In the genomic region with DNA sequence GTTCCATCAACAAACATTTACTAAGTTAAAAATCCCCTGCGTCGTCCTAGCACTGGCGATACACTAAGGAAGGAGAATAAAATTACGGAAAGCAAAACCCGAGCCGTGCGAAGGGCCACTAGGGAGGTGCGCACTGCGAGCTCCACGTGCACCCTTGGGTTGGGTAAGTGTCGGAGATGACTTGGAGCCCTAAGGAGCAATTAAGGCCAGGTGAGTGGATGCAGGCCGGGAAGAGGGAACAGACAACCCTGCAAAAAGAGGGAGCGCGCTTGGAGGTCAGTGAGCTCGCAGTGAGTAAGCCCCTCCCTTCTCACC, we compare ENCODE assay signal across 8 cellular contexts. TPM values are rescaled to one million over a fixed set of nuclear protein-coding genes. Genes with fewer than 3 reads are reported as not detected.
DNase-seq lines count a peak whose midpoint lies in the region; ATAC-seq and TF ChIP-seq lines count a peak whose summit lies in the region.

No MANE protein-coding gene starts in this region.

- peaks cover 29% of the 10 kb centered on the region for H3K4me1 Mint-ChIP-seq in activated CD8-positive, alpha-beta memory T cell treated with anti-CD3 and anti-CD28 coated beads, Interleukin-2, amount 10 ng/mL, durations not matched to agents 7 days and 5 days
- peaks cover 18% of the 10 kb centered on the region for H3K4me1 Mint-ChIP-seq in neural progenitor cell

- H3K4me2 ChIP-seq in KMS-11 (peak overlapping the region; percentile 82), neural progenitor cell (peak overlapping the region; percentile 86)

- H3K9me3 Mint-ChIP-seq in activated CD8-positive, alpha-beta memory T cell treated with anti-CD3 and anti-CD28 coated beads, Interleukin-2, amount 10 ng/mL, durations not matched to agents 7 days and 5 days (ENCODE audit: low read depth) = no peaks in the 10 kb centered on the region
- H3K9me3 Mint-ChIP-seq in neural progenitor cell = no peaks in the 10 kb centered on the region

- peaks cover 22% of the 10 kb centered on the region for H3K36me3 Mint-ChIP-seq in activated CD8-positive, alpha-beta memory T cell treated with anti-CD3 and anti-CD28 coated beads, Interleukin-2, amount 10 ng/mL, durations not matched to agents 7 days and 5 days
- H3K36me3 Mint-ChIP-seq in neural progenitor cell = peaks cover 6% of the 10 kb centered on the region

- ATAC-seq in activated CD8-positive, alpha-beta memory T cell treated with anti-CD3 and anti-CD28 coated beads, Interleukin-2, amount 10 ng/mL, durations not matched to agents 7 days and 5 days = peak; percentile 9

- peak overlapping the region; percentile 92 for H3K4me3 Mint-ChIP-seq in activated CD8-positive, alpha-beta memory T cell treated with anti-CD3 and anti-CD28 coated beads, Interleukin-2, amount 10 ng/mL, durations not matched to agents 7 days and 5 days
- H3K4me3 Mint-ChIP-seq in neural progenitor cell = peak overlapping the region; percentile 95

- H3K9ac ChIP-seq in KMS-11 (peak overlapping the region; percentile 99), neural progenitor cell (peak overlapping the region; percentile 68)

- H3K4me1 ChIP-seq in KMS-11 (ENCODE audit: low read depth, poor library complexity, severe bottlenecking) (peaks cover 12% of the 10 kb centered on the region), ectodermal cell (ENCODE audit: control insufficient read depth, insufficient read depth, low read length) (peaks cover 3% of the 10 kb centered on the region), neural progenitor cell (peaks cover 10% of the 10 kb centered on the region)

- H4K20me1 ChIP-seq in KMS-11 (ENCODE audit: insufficient read depth) = no peaks in the 10 kb centered on the region; the same call in 1 of the 2 replicates
- H4K20me1 ChIP-seq in neural progenitor cell (ENCODE audit: low read depth) = no peaks in the 10 kb centered on the region

- CTCF ChIA-PET in activated CD8-positive, alpha-beta memory T cell treated with anti-CD3 and anti-CD28 coated beads, Interleukin-2, amount 10 ng/mL, durations not matched to agents 7 days and 5 days (lab: Charles Lee) = interaction anchor here (0.8 to 1.3 kb wide), 2 partner anchors 12 to 285 kb away, joined by 3 to 6 read pairs; no protein-coding TSS in a partner anchor

- peak overlapping the region; percentile 75 for H2AFZ ChIP-seq in KMS-11 (ENCODE audit: low read depth)
- peak overlapping the region; percentile 80 for H2AFZ ChIP-seq in neural progenitor cell (replicated peaks)

- H3K36me3 ChIP-seq in KMS-11 (ENCODE audit: insufficient read depth) (peaks cover 12% of the 10 kb centered on the region; the same call in 1 of the 2 replicates), ectodermal cell (ENCODE audit: control insufficient read depth, insufficient read depth, low read length) (peaks cover 6% of the 10 kb centered on the region), neural progenitor cell (no peaks in the 10 kb centered on the region)

- H3K27me3 ChIP-seq in KMS-11 (ENCODE audit: insufficient read depth, low read depth) (no peaks in the 10 kb centered on the region), ectodermal cell (ENCODE audit: control insufficient read depth, insufficient read depth, low read length, poor library complexity, severe bottlenecking) (no peaks in the 10 kb centered on the region), neural progenitor cell (no peaks in the 10 kb centered on the region)

- peaks cover 2% of the 10 kb centered on the region for H3K27me3 Mint-ChIP-seq in activated CD8-positive, alpha-beta memory T cell treated with anti-CD3 and anti-CD28 coated beads, Interleukin-2, amount 10 ng/mL, durations not matched to agents 7 days and 5 days
- H3K27me3 Mint-ChIP-seq in neural progenitor cell (ENCODE audit: insufficient read depth, low read depth) = peaks cover 2% of the 10 kb centered on the region

- H3K79me2 ChIP-seq in KMS-11 (ENCODE audit: insufficient read depth, low read depth) (peaks cover 62% of the 10 kb centered on the region), neural progenitor cell (ENCODE audit: low read depth) (peaks cover 41% of the 10 kb centered on the region)

- H3K27ac ChIP-seq in KMS-11 (peak overlapping the region; percentile 94), ectodermal cell (ENCODE audit: insufficient read depth, low read depth, low read length, poor library complexity, severe bottlenecking) (peak overlapping the region; percentile 94), neural progenitor cell (peak overlapping the region; percentile 95)

- 1% methylated on average over 15 of the region's 15 CpGs for WGBS in ectodermal cell, 2 experiments

- DNase-seq in activated CD8-positive, alpha-beta memory T cell treated with anti-CD3 and anti-CD28 coated beads, Interleukin-2, amount 10 ng/mL, durations not matched to agents 7 days and 5 days = no peak
- DNase-seq in activated CD8-positive, alpha-beta memory T cell treated with anti-CD3 and anti-CD28 coated beads, Interleukin-2, amount 50 U/mL, for 48 hours = no peak
- DNase-seq in neural progenitor cell (ENCODE audit: low spot score) (no peak), middle frontal gyrus (ENCODE audit: extremely low spot score, low spot score) (no peak), NCI-H748 treated with DMSO at 0.1 percent for 48 hours (lab: John Stamatoyannopoulos, UW) (no peak), DMS79 (lab: John Stamatoyannopoulos, UW) (no peak)

- no peak for TF ChIP-seq CTCF in KMS-11 (conservative IDR thresholded peaks at IDR 0.05; ENCODE audit: low read depth, low read length)
- no peak for TF ChIP-seq CTCF in neural progenitor cell (IDR thresholded peaks at IDR 0.05)

- H3K4me3 ChIP-seq in KMS-11 (IDR thresholded peaks at IDR 0.05; ENCODE audit: insufficient read depth, low read depth, low read length) = no peak overlapping the region
- H3K4me3 ChIP-seq in ectodermal cell (ENCODE audit: insufficient read depth, low read depth, low read length) = peak overlapping the region; percentile 86
- H3K4me3 ChIP-seq in neural progenitor cell = peak overlapping the region; percentile 79

- peak overlapping the region; percentile 95 for H3K27ac Mint-ChIP-seq in activated CD8-positive, alpha-beta memory T cell treated with anti-CD3 and anti-CD28 coated beads, Interleukin-2, amount 10 ng/mL, durations not matched to agents 7 days and 5 days
- peak overlapping the region; percentile 92 for H3K27ac Mint-ChIP-seq in neural progenitor cell

- H3F3A ChIP-seq in neural progenitor cell (ENCODE audit: low read depth) = peaks cover 14% of the 10 kb centered on the region

- H3K9me3 ChIP-seq in ectodermal cell (ENCODE audit: control insufficient read depth, low read length) = no peaks in the 10 kb centered on the region
- H3K9me3 ChIP-seq in neural progenitor cell (ENCODE audit: low read depth) = no peaks in the 10 kb centered on the region

RNA-seq across cellular contexts. Expression of a gene that starts 0.7 kb away (rescaled TPM):
- total RNA-seq in activated CD8-positive, alpha-beta memory T cell treated with anti-CD3 and anti-CD28 coated beads, Interleukin-2, amount 10 ng/mL, durations not matched to agents 7 days and 5 days = 10 to 100 TPM; 39.7 to 43.6 TPM
- polyA plus RNA-seq in ectodermal cell (2013, experiment 1 of 4) = 17.4 TPM
- polyA plus RNA-seq in ectodermal cell (2013, experiment 2 of 4) = 17.5 TPM
- 13.8 TPM for polyA plus RNA-seq in ectodermal cell (2013, experiment 3 of 4)
- polyA plus RNA-seq in ectodermal cell (2013, experiment 4 of 4) = 11.3 TPM
- total RNA-seq in neural progenitor cell (ENCODE audit: low replicate concordance) = 5.7 and 14.6 TPM in 2 replicates

RNA-seq across cellular contexts. Expression of a gene that starts 14.5 kb away (rescaled TPM):
- 10 to 100 TPM; 27.1 to 31.9 TPM for total RNA-seq in activated CD8-positive, alpha-beta memory T cell treated with anti-CD3 and anti-CD28 coated beads, Interleukin-2, amount 10 ng/mL, durations not matched to agents 7 days and 5 days
- polyA plus RNA-seq in ectodermal cell (2013, experiment 1 of 4) = 32.6 TPM
- polyA plus RNA-seq in ectodermal cell (2013, experiment 2 of 4) = 35.3 TPM
- polyA plus RNA-seq in ectodermal cell (2013, experiment 3 of 4) = 25.2 TPM
- polyA plus RNA-seq in ectodermal cell (2013, experiment 4 of 4) = 26.8 TPM
- total RNA-seq in neural progenitor cell (ENCODE audit: low replicate concordance) = 16.7 and 24.4 TPM in 2 replicates

RNA-seq across cellular contexts. Expression of a gene that starts 46.8 kb away (rescaled TPM):
- total RNA-seq in activated CD8-positive, alpha-beta memory T cell treated with anti-CD3 and anti-CD28 coated beads, Interleukin-2, amount 10 ng/mL, durations not matched to agents 7 days and 5 days = not detected
- polyA plus RNA-seq in ectodermal cell (2013, experiment 1 of 4) = 0.31 TPM
- 0.41 TPM for polyA plus RNA-seq in ectodermal cell (2013, experiment 2 of 4)
- 0.43 TPM for polyA plus RNA-seq in ectodermal cell (2013, experiment 3 of 4)
- 0.57 TPM for polyA plus RNA-seq in ectodermal cell (2013, experiment 4 of 4)
- 0.19 TPM in 1 of 2 replicates, not detected in the other for total RNA-seq in neural progenitor cell (ENCODE audit: low replicate concordance)
